39 cellular contexts compared by ENCODE assay signal in genomic region chr4:186551849-186552248, GRCh38. TPM values are rescaled to one million over a fixed set of nuclear protein-coding genes. Genes with fewer than 3 reads are reported as not detected.
"Had no signal": no experiment of that assay in that cellular context is flagged by ENCODE, and none has a peak within 500 bp of the region (broad histone marks: within the 10 kb centered on the region; RNA-seq: fewer than 3 reads in every experiment).

No MANE protein-coding gene starts in this region.

- H3K4me2 ChIP-seq: KMS-11 had no signal

- H3K9ac ChIP-seq: KMS-11 had no signal

- H3K4me3 ChIP-seq: MG63 had no signal

- H3K27ac ChIP-seq: KMS-11 had no signal

- DNase-seq: Karpas-422, Kasumi-1, MG63, MM.1S, MV-4-11, NCI-H1048, NCI-H1092, NCI-H1092 treated with DMSO at 0.1 percent for 48 hours, NCI-H1105, NCI-H1105 treated with DMSO at 0.1 percent for 48 hours, NCI-H1417, NCI-H1417 treated with DMSO at 0.1 percent for 48 hours, NCI-H1436, NCI-H1436 treated with DMSO at 0.1 percent for 48 hours, NCI-H146, NCI-H1694, NCI-H1694 treated with DMSO at 0.1 percent for 48 hours, NCI-H187, NCI-H187 treated with DMSO at 0.1 percent for 48 hours, NCI-H1930, NCI-H2029, NCI-H2029 treated with DMSO at 0.1 percent for 48 hours, NCI-H2081, NCI-H2081 treated with DMSO at 0.1 percent for 48 hours, NCI-H2107, NCI-H2171, NCI-H2171 treated with DMSO at 0.1 percent for 48 hours, NCI-H2227 treated with DMSO at 0.1 percent for 48 hours, NCI-H226, NCI-H345, NCI-H446, NCI-H446 treated with DMSO at 0.1 percent for 48 hours, NCI-H510A, NCI-H510A treated with DMSO at 0.1 percent for 48 hours had no signal

- H3K36me3 ChIP-seq: MG63 had no signal

- H3K27me3 ChIP-seq: MG63 had no signal

- H3K9me3 ChIP-seq: MG63 had no signal

RNA-seq across cellular contexts. Expression of gene MTNR1A, which starts 3.5 kb away (rescaled TPM):
- total RNA-seq: LHCN-M2, M059J, MCF 10A, NCI-H460 had no signal
